In the genomic region with DNA sequence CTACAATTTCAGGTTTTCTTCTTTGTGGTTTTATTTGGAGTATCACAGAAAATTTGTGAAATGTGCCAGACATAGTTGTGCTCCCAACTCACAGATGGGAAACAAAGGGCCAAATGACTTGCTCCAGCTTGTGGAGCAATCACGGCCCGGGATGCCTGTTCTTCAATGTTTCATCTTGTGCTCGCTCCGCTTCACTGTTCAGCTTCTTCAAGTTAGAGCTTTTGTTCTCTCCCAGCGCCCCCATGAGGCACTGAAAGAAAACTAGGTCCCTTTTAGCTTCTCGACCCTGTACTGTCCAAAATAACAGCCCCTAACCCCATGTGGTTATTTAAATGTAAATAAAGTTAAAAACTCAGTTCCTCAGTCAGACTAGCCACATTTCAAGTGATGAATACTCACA, we compare ENCODE assay signal across 1 cellular context.
TF ChIP-seq lines count a peak whose summit lies in the region.

No MANE protein-coding gene starts in this region.

TF ChIP-seq in WTC11, 78 proteins besides CTCF, POLR2A, EP300 and RAD21 (continued from another document):
- no peak for TF ChIP-seq ZNF281 (CRISPR knock-in tag; IDR thresholded peaks at IDR 0.05)
- TF ChIP-seq, protein P1, sequence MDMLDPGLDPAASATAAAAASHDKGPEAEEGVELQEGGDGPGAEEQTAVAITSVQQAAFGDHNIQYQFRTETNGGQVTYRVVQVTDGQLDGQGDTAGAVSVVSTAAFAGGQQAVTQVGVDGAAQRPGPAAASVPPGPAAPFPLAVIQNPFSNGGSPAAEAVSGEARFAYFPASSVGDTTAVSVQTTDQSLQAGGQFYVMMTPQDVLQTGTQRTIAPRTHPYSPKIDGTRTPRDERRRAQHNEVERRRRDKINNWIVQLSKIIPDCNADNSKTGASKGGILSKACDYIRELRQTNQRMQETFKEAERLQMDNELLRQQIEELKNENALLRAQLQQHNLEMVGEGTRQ (CRISPR knock-in tag; IDR thresholded peaks at IDR 0.05) = no peak
TF ChIP-seq in WTC11: peak in this region for 0.
